Comparison of ENCODE assay signal across 16 cellular contexts in genomic region chr17:72635034-72635654, GRCh38.
DNase-seq lines count a peak whose midpoint lies in the region; ATAC-seq and TF ChIP-seq lines count a peak whose summit lies in the region.
"Had no signal": no experiment of that assay in that cellular context is flagged by ENCODE, and none has a peak within 500 bp of the region (broad histone marks: within the 10 kb centered on the region; RNA-seq: fewer than 3 reads in every experiment).

No MANE protein-coding gene starts in this region.

- H3K36me3 ChIP-seq in Loucy (ENCODE audit: insufficient read depth, low read length): no peaks in the 10 kb centered on the region
- H3K36me3 ChIP-seq: BE2C had no signal

- H3K9me3 Mint-ChIP-seq in activated naive CD4-positive, alpha-beta T cell treated with anti-CD3 and anti-CD28 coated beads for 36 hours: no peaks in the 10 kb centered on the region
- no peaks in the 10 kb centered on the region for H3K9me3 Mint-ChIP-seq in stimulated activated effector memory CD8-positive, alpha-beta T cell treated with anti-CD3 and anti-CD28 coated beads, Interleukin-12 subunit alpha, Interleukin-12 subunit beta, amount 100 ng/mL, for 72 hours
- H3K9me3 Mint-ChIP-seq: activated CD8-positive, alpha-beta T cell treated with anti-CD3 and anti-CD28 coated beads for 36 hours had no signal

- no peaks in the 10 kb centered on the region for H4K20me1 ChIP-seq in Loucy (ENCODE audit: insufficient read depth, low read length, poor library complexity, severe bottlenecking)

- intact Hi-C loops in activated naive CD4-positive, alpha-beta T cell treated with anti-CD3 and anti-CD28 coated beads for 36 hours (cut with micrococcal nuclease): loop anchor here (2.0 kb wide), 1 partner anchor 16 kb away; no protein-coding TSS in a partner anchor

- no peak overlapping the region for H3K9ac ChIP-seq in Loucy (ENCODE audit: low read depth, low read length, poor library complexity, severe bottlenecking)
- H3K9ac ChIP-seq: parathyroid adenoma had no signal

- peak overlapping the region; percentile 46 for H3K4me2 ChIP-seq in Loucy (ENCODE audit: low read depth, low read length, poor library complexity, severe bottlenecking)

- no peaks in the 10 kb centered on the region for H3K9me2 ChIP-seq in Loucy (replicated peaks; ENCODE audit: low read depth, low read length)

- no peaks in the 10 kb centered on the region for H3F3A ChIP-seq in Loucy (ENCODE audit: low read depth)

- no peaks in the 10 kb centered on the region for H3K27me3 ChIP-seq in Loucy (ENCODE audit: insufficient read depth, low read length, poor library complexity, severe bottlenecking)
- H3K27me3 ChIP-seq: BE2C, testis had no signal

- H2AFZ ChIP-seq in Loucy (ENCODE audit: low read length): no peak overlapping the region
- H2AFZ ChIP-seq: parathyroid adenoma had no signal

- TF ChIP-seq CTCF in Loucy (conservative IDR thresholded peaks at IDR 0.05; ENCODE audit: low read length): no peak

- ATAC-seq in T-helper 17 cell (peak; percentile 48), GM18502 (IDR thresholded peaks at IDR 0.05; ENCODE audit: poor library complexity, unreplicated experiment) (no peak)
- no peak for ATAC-seq in stimulated activated effector memory CD8-positive, alpha-beta T cell treated with anti-CD3 and anti-CD28 coated beads, Interleukin-12 subunit alpha, Interleukin-12 subunit beta, amount 100 ng/mL, for 72 hours
- ATAC-seq: activated CD8-positive, alpha-beta T cell treated with anti-CD3 and anti-CD28 coated beads for 36 hours; HCT116; left ventricle myocardium superior had no signal

- H3K4me1 Mint-ChIP-seq in activated naive CD4-positive, alpha-beta T cell treated with anti-CD3 and anti-CD28 coated beads for 36 hours (ENCODE audit: low read depth): peaks cover 14% of the 10 kb centered on the region
- H3K4me1 Mint-ChIP-seq in T-helper 17 cell: peaks cover 16% of the 10 kb centered on the region
- peaks cover 12% of the 10 kb centered on the region for H3K4me1 Mint-ChIP-seq in stimulated activated effector memory CD8-positive, alpha-beta T cell treated with anti-CD3 and anti-CD28 coated beads, Interleukin-12 subunit alpha, Interleukin-12 subunit beta, amount 100 ng/mL, for 72 hours

- no peak overlapping the region for H3K4me3 ChIP-seq in Loucy (ENCODE audit: low read length, poor library complexity, severe bottlenecking)
- H3K4me3 ChIP-seq: testis had no signal

- H3K27ac Mint-ChIP-seq in activated naive CD4-positive, alpha-beta T cell treated with anti-CD3 and anti-CD28 coated beads for 36 hours: no peak overlapping the region
- H3K27ac Mint-ChIP-seq in T-helper 17 cell: peak overlapping the region; percentile 90
- H3K27ac Mint-ChIP-seq in stimulated activated effector memory CD8-positive, alpha-beta T cell treated with anti-CD3 and anti-CD28 coated beads, Interleukin-12 subunit alpha, Interleukin-12 subunit beta, amount 100 ng/mL, for 72 hours: peak overlapping the region; percentile 21
- H3K27ac Mint-ChIP-seq: activated CD8-positive, alpha-beta T cell treated with anti-CD3 and anti-CD28 coated beads for 36 hours had no signal

- no peaks in the 10 kb centered on the region for H3K36me3 Mint-ChIP-seq in activated naive CD4-positive, alpha-beta T cell treated with anti-CD3 and anti-CD28 coated beads for 36 hours (ENCODE audit: low read depth)
- H3K36me3 Mint-ChIP-seq in T-helper 17 cell (ENCODE audit: low read depth): no peaks in the 10 kb centered on the region
- no peaks in the 10 kb centered on the region for H3K36me3 Mint-ChIP-seq in stimulated activated effector memory CD8-positive, alpha-beta T cell treated with anti-CD3 and anti-CD28 coated beads, Interleukin-12 subunit alpha, Interleukin-12 subunit beta, amount 100 ng/mL, for 72 hours

- H3K9me3 ChIP-seq in Loucy (ENCODE audit: insufficient read depth, low read depth, low read length) (no peaks in the 10 kb centered on the region), T-helper 17 cell (ENCODE audit: control insufficient read depth, low read length, poor library complexity, severe bottlenecking) (no peaks in the 10 kb centered on the region)
- H3K9me3 ChIP-seq: testis had no signal

- DNase-seq in activated naive CD4-positive, alpha-beta T cell treated with anti-CD3 and anti-CD28 coated beads for 36 hours: peak; percentile 6
- no peak for DNase-seq in activated naive CD4-positive, alpha-beta T cell treated with anti-CD3 and anti-CD28 coated beads, Interleukin-2, amount 50 U/mL, for 16 hours
- DNase-seq in T-helper 17 cell (no peak), HuH-7 (ENCODE audit: low spot score) (no peak)
- DNase-seq in stimulated activated effector memory CD8-positive, alpha-beta T cell treated with anti-CD3 and anti-CD28 coated beads, Interleukin-12 subunit alpha, Interleukin-12 subunit beta, amount 100 ng/mL, for 72 hours (ENCODE audit: low spot score in 2 of 2): no peak
- DNase-seq: activated CD8-positive, alpha-beta T cell treated with anti-CD3 and anti-CD28 coated beads for 36 hours; BE2C; erythroblast; left ventricle myocardium superior; SIG-M5; stimulated activated CD4-positive, alpha-beta T cell treated with anti-CD3 and anti-CD28 coated beads, Interleukin-4, amount 100 ng/mL, for 1 hour; testis had no signal

- H3K27me3 Mint-ChIP-seq in activated naive CD4-positive, alpha-beta T cell treated with anti-CD3 and anti-CD28 coated beads for 36 hours (ENCODE audit: low read depth): peaks cover 2% of the 10 kb centered on the region
- H3K27me3 Mint-ChIP-seq in T-helper 17 cell: no peaks in the 10 kb centered on the region
- H3K27me3 Mint-ChIP-seq: activated CD8-positive, alpha-beta T cell treated with anti-CD3 and anti-CD28 coated beads for 36 hours had no signal

- no peaks in the 10 kb centered on the region for H3K79me2 ChIP-seq in Loucy (ENCODE audit: insufficient read depth, low read length)
- H3K79me2 ChIP-seq: parathyroid adenoma had no signal

- H3K4me3 Mint-ChIP-seq in activated naive CD4-positive, alpha-beta T cell treated with anti-CD3 and anti-CD28 coated beads for 36 hours: no peak overlapping the region
- H3K4me3 Mint-ChIP-seq in T-helper 17 cell: peak overlapping the region; percentile 83
- H3K4me3 Mint-ChIP-seq in stimulated activated effector memory CD8-positive, alpha-beta T cell treated with anti-CD3 and anti-CD28 coated beads, Interleukin-12 subunit alpha, Interleukin-12 subunit beta, amount 100 ng/mL, for 72 hours: no peak overlapping the region
- H3K4me3 Mint-ChIP-seq: activated CD8-positive, alpha-beta T cell treated with anti-CD3 and anti-CD28 coated beads for 36 hours had no signal

- CTCF ChIA-PET in activated naive CD4-positive, alpha-beta T cell treated with anti-CD3 and anti-CD28 coated beads for 36 hours (lab: Charles Lee): interaction anchor here (0.7 to 1.0 kb wide), 2 partner anchors 75 to 677 kb away, joined by 3 read pairs; partner anchors contain the start of gene CDC42EP4

- peaks cover 14% of the 10 kb centered on the region for H3K4me1 ChIP-seq in Loucy (ENCODE audit: insufficient read depth, low read length, poor library complexity, severe bottlenecking)
- H3K4me1 ChIP-seq: parathyroid adenoma, testis had no signal
